In genomic region chr19:18461471-18461870, GRCh38 we compare ENCODE assay signal across 14 cellular contexts. TPM values are rescaled to one million over a fixed set of nuclear protein-coding genes. Genes with fewer than 3 reads are reported as not detected.
A peak's percentile ranks its signal among the peaks of the same experiment; 100 is the strongest.
DNase-seq lines count a peak whose midpoint lies in the region; ATAC-seq, FAIRE-seq and TF ChIP-seq lines count a peak whose summit lies in the region.
"Had no signal": no experiment of that assay in that cellular context is flagged by ENCODE, and none has a peak within 500 bp of the region (broad histone marks: within the 10 kb centered on the region; RNA-seq: fewer than 3 reads in every experiment).

No MANE protein-coding gene starts in this region.

- H2BK20ac ChIP-seq in H1 (ENCODE audit: low read length), result no peak overlapping the region

- H3K4ac ChIP-seq in H1 (replicated peaks; ENCODE audit: insufficient read length, low read depth, low read length), result no peak overlapping the region

- H3K4me1 ChIP-seq in BLaER1 (peaks cover 70% of the 10 kb centered on the region), H1 (replicated peaks in 1 of 4; ENCODE audit: control insufficient read depth in 3 of 4, insufficient read depth in 4 of 4, low read length in 3 of 4) (no peaks in the 10 kb centered on the region), rectal smooth muscle tissue (ENCODE audit: control insufficient read depth, insufficient read depth, low read length) (peaks cover 46% of the 10 kb centered on the region)

- no peaks in the 10 kb centered on the region for H3K9me3 ChIP-seq in BLaER1
- H3K9me3 ChIP-seq in H1 (ENCODE audit: insufficient read depth in 2 of 2, low read depth in 1 of 2, low read length in 1 of 2), result no peaks in the 10 kb centered on the region
- H3K9me3 ChIP-seq: mucosa of descending colon, testis had no signal

- peak; percentile 58 for FAIRE-seq in HTR-8/SVneo (lab: Jason Lieb, UNC)
- FAIRE-seq in H1 (lab: Jason Lieb, UNC), result no peak
- FAIRE-seq: endometrium had no signal

- H3K9ac ChIP-seq in BLaER1 (peak overlapping the region; percentile 21; the same call in 1 of the 2 replicates), H1 (replicated peaks in 1 of 4; ENCODE audit: extremely low read depth in 1 of 4, low read depth in 3 of 4, low read length in 3 of 4) (no peak overlapping the region), rectal smooth muscle tissue (ENCODE audit: low read length) (no peak overlapping the region)

- H3K27me3 Mint-ChIP-seq in activated T-helper 17 cell treated with anti-CD3 and anti-CD28 coated beads, Interleukin-2, amount 50 U/mL, for 72 hours, result no peaks in the 10 kb centered on the region
- H3K27me3 Mint-ChIP-seq: activated naive CD4-positive, alpha-beta T cell treated with anti-CD3 and anti-CD28 coated beads, Interleukin-2, amount 10 ng/mL, durations not matched to agents 7 days and 5 days had no signal

- H3K18ac ChIP-seq in H1 (ENCODE audit: extremely low read depth, low read length), result no peak overlapping the region

- no peak overlapping the region for H2BK15ac ChIP-seq in H1 (ENCODE audit: low read length)

- TF ChIP-seq CTCF in H1 (IDR thresholded peaks at IDR 0.05; ENCODE audit: control extremely low read depth in 1 of 3, insufficient read depth in 1 of 3, low read depth in 1 of 3, low read length in 3 of 3), result no peak

- H3K14ac ChIP-seq in H1 (ENCODE audit: insufficient read length), result no peak overlapping the region

- CTCF ChIA-PET in H1 (lab: Charles Lee; ENCODE audit: partially characterized antibody), result interaction anchor here (0.6 to 8.4 kb wide), 35 partner anchors 9 to 1104 kb away, joined by 3 to 143 read pairs (median 4); partner anchors contain the start of gene REX1BD

- H3K23ac ChIP-seq in H1 (ENCODE audit: insufficient read length), result no peak overlapping the region

- TF ChIP-seq POLR2A in H1 (IDR thresholded peaks at IDR 0.05; ENCODE audit: control extremely low read depth in 1 of 2, low read depth in 2 of 2, low read length in 2 of 2), result no peak

- H4K5ac ChIP-seq in H1 (ENCODE audit: insufficient read length, low read depth, low read length), result no peak overlapping the region

- TF ChIP-seq RAD21 in H1 (IDR thresholded peaks at IDR 0.05 in 1 of 2, conservative IDR thresholded peaks at IDR 0.05 in 1 of 2; ENCODE audit: low read depth in 2 of 2, low read length in 2 of 2), result no peak

- no peak for DNase-seq in HTR-8/SVneo (ENCODE audit: insufficient read length, low spot score)
- no peak for DNase-seq in H1 (ENCODE audit: low read depth in 1 of 2, low spot score in 2 of 2)
- no peak for DNase-seq in stimulated activated CD4-positive, alpha-beta T cell treated with anti-CD3 and anti-CD28 coated beads, Interleukin-2, amount 100 ng/mL, for 24 hours
- no peak for DNase-seq in inferior parietal cortex (ENCODE audit: extremely low spot score)
- no peak for DNase-seq in NCI-H510A (lab: John Stamatoyannopoulos, UW)
- DNase-seq: NCI-H187 treated with DMSO at 0.1 percent for 48 hours, NCI-H526 treated with DMSO at 0.1 percent for 48 hours had no signal

- no peak overlapping the region for H3K4me3 Mint-ChIP-seq in activated T-helper 17 cell treated with anti-CD3 and anti-CD28 coated beads, Interleukin-2, amount 50 U/mL, for 72 hours
- H3K4me3 Mint-ChIP-seq: activated naive CD4-positive, alpha-beta T cell treated with anti-CD3 and anti-CD28 coated beads, Interleukin-2, amount 10 ng/mL, durations not matched to agents 7 days and 5 days had no signal

- peaks cover 11% of the 10 kb centered on the region for H3K4me1 Mint-ChIP-seq in activated T-helper 17 cell treated with anti-CD3 and anti-CD28 coated beads, Interleukin-2, amount 50 U/mL, for 72 hours

- H3K79me1 ChIP-seq in H1 (ENCODE audit: low read depth, low read length), result no peaks in the 10 kb centered on the region; the same call in 1 of the 2 replicates

- WGBS in H1 (ENCODE audit: extremely low coverage in 1 of 2, insufficient coverage in 1 of 2, insufficient read length in 1 of 2, insufficient replicate concordance in 2 of 2, low coverage in 1 of 2, low lambda C conversion rate in 2 of 2, missing lambda C conversion rate in 1 of 2), 2 experiments, result 97% methylated on average over 22 of the region's 22 CpGs; no CpG with 5 or more reads in 1 of the 2 experiments

- no peak overlapping the region for H2BK12ac ChIP-seq in H1 (ENCODE audit: low read depth, low read length)

- ATAC-seq in activated T-helper 17 cell treated with anti-CD3 and anti-CD28 coated beads, Interleukin-2, amount 50 U/mL, for 72 hours (replicated peaks), result no peak

- H3K4me2 ChIP-seq in BLaER1 (peak overlapping the region; percentile 83), H1 (ENCODE audit: insufficient read depth in 1 of 2, low read depth in 2 of 2, low read length in 2 of 2) (no peak overlapping the region)

- H3K36me3 Mint-ChIP-seq in activated T-helper 17 cell treated with anti-CD3 and anti-CD28 coated beads, Interleukin-2, amount 50 U/mL, for 72 hours (ENCODE audit: low read depth), result peaks cover 69% of the 10 kb centered on the region

- no peak overlapping the region for H3K56ac ChIP-seq in H1 (replicated peaks; ENCODE audit: insufficient read length, low read depth, low read length)

- no peak overlapping the region for H3K27ac Mint-ChIP-seq in activated T-helper 17 cell treated with anti-CD3 and anti-CD28 coated beads, Interleukin-2, amount 50 U/mL, for 72 hours
- H3K27ac Mint-ChIP-seq: activated naive CD4-positive, alpha-beta T cell treated with anti-CD3 and anti-CD28 coated beads, Interleukin-2, amount 10 ng/mL, durations not matched to agents 7 days and 5 days had no signal

- H2BK5ac ChIP-seq in H1 (ENCODE audit: low read depth, low read length), result no peak overlapping the region

- H3K27ac ChIP-seq in BLaER1 (peak overlapping the region; percentile 23; the same call in 1 of the 2 replicates), H1 (ENCODE audit: low read depth, low read length) (no peak overlapping the region), rectal smooth muscle tissue (ENCODE audit: low read depth, low read length) (peak overlapping the region; percentile 81)

- H4K91ac ChIP-seq in H1 (replicated peaks; ENCODE audit: insufficient read length, low read length), result no peak overlapping the region

- no peak overlapping the region for H2AK5ac ChIP-seq in H1 (ENCODE audit: low read depth, low read length)

- H4K20me1 ChIP-seq in BLaER1, result peaks cover 82% of the 10 kb centered on the region
- peaks cover 2 to 16% of the 10 kb centered on the region in 2 experiments for H4K20me1 ChIP-seq in H1 (replicated peaks in 1 of 2; ENCODE audit: control insufficient read depth in 1 of 2, insufficient read depth in 2 of 2, low read length in 2 of 2)

- H4K8ac ChIP-seq in H1 (ENCODE audit: extremely low read depth, insufficient read depth, low read length), result peak overlapping the region; percentile 7; the same call in 1 of the 2 replicates

- no peaks in the 10 kb centered on the region; the same call in 1 of the 2 replicates for H3K23me2 ChIP-seq in H1 (ENCODE audit: low read depth, low read length)

- H3K36me3 ChIP-seq in BLaER1 (peaks cover 76% of the 10 kb centered on the region), H1 (ENCODE audit: control insufficient read depth in 2 of 4, insufficient read depth in 4 of 4, low read length in 3 of 4) (peaks cover 0 to 10% (median 7%) of the 10 kb centered on the region in 4 experiments; a peak in 3 of 8 replicates), rectal smooth muscle tissue (ENCODE audit: control insufficient read depth, insufficient read depth, low read length) (peaks cover 12% of the 10 kb centered on the region)

- H3K27me3 ChIP-seq in BLaER1, result no peaks in the 10 kb centered on the region
- no peaks in the 10 kb centered on the region for H3K27me3 ChIP-seq in H1 (replicated peaks in 1 of 4; ENCODE audit: control insufficient read depth in 3 of 4, extremely low read depth in 1 of 4, insufficient read depth in 3 of 4, low read length in 3 of 4)
- H3K27me3 ChIP-seq in rectal smooth muscle tissue (ENCODE audit: control insufficient read depth, insufficient read depth, low read length), result no peaks in the 10 kb centered on the region
- H3K27me3 ChIP-seq: testis had no signal

- H3K4me3 ChIP-seq in BLaER1, result peak overlapping the region; percentile 30
- H3K4me3 ChIP-seq in H1 (ENCODE audit: extremely low read depth in 1 of 4, insufficient read depth in 2 of 4, low read depth in 3 of 4, low read length in 4 of 4), result no peak overlapping the region
- H3K4me3 ChIP-seq in rectal smooth muscle tissue (ENCODE audit: low read length), result no peak overlapping the region
- H3K4me3 ChIP-seq: mucosa of descending colon, testis had no signal

- POLR2A ChIA-PET in H1 (lab: Charles Lee; ENCODE audit: partially characterized antibody), result interaction anchor here (0.6 to 1.5 kb wide), 4 partner anchors 10 to 220 kb away, joined by 3 to 5 read pairs (median 4); no protein-coding TSS in a partner anchor

- H2AFZ ChIP-seq in H1 (ENCODE audit: low read length), result no peak overlapping the region

- H2BK120ac ChIP-seq in H1 (replicated peaks; ENCODE audit: low read depth, low read length), result no peak overlapping the region

- no peak for TF ChIP-seq EP300 in H1 (IDR thresholded peaks at IDR 0.05; ENCODE audit: borderline replicate concordance in 1 of 2, low read depth in 2 of 2, low read length in 2 of 2)

- no peaks in the 10 kb centered on the region for H3K79me2 ChIP-seq in H1 (ENCODE audit: control insufficient read depth in 1 of 2, insufficient read depth in 2 of 2, low read length in 2 of 2)

- H3K9me3 Mint-ChIP-seq in activated T-helper 17 cell treated with anti-CD3 and anti-CD28 coated beads, Interleukin-2, amount 50 U/mL, for 72 hours, result no peaks in the 10 kb centered on the region
- H3K9me3 Mint-ChIP-seq: activated naive CD4-positive, alpha-beta T cell treated with anti-CD3 and anti-CD28 coated beads, Interleukin-2, amount 10 ng/mL, durations not matched to agents 7 days and 5 days had no signal

RNA-seq across cellular contexts. Expression of gene ISYNA1, which starts 23.5 kb away (rescaled TPM):
- total RNA-seq in H1 (2021; fragmentation: NEBNext Ultra II Directional; extraction: Animal tissue kit (Norgen Biotek cat#: 25700)), result 207 and 215 TPM in 2 replicates
- 264 and 330 TPM in 2 replicates for polyA plus RNA-seq in H1 (2011; rRNA removed)
- polyA plus RNA-seq in H1 (2011; cell fraction: cytosol; rRNA removed), result 164 TPM
- polyA plus RNA-seq in H1 (2011; cell fraction: nucleus; rRNA removed), result 558 TPM
- 147 to 255 TPM (median 231 TPM) in 4 replicates for polyA plus RNA-seq in H1 (2012, experiment 1 of 2)
- polyA plus RNA-seq in H1 (2012, experiment 2 of 2), result 269 TPM
- 172 TPM for polyA plus RNA-seq in H1 (2013, experiment 1 of 2)
- polyA plus RNA-seq in H1 (2013, experiment 2 of 2), result 158 TPM
- 67.7 and 79.7 TPM in 2 replicates for polyA minus RNA-seq in H1 (2011; rRNA and poly(A)+ RNA removed)
- 153 TPM for polyA minus RNA-seq in H1 (2011; cell fraction: cytosol; rRNA and poly(A)+ RNA removed)
- 97.1 TPM for polyA minus RNA-seq in H1 (2011; cell fraction: nucleus; rRNA and poly(A)+ RNA removed)
- total RNA-seq in activated T-helper 17 cell treated with anti-CD3 and anti-CD28 coated beads, Interleukin-2, amount 50 U/mL, for 72 hours, result 10 to 100 TPM; 15.9 to 22.0 TPM

RNA-seq across cellular contexts. Expression of gene SSBP4, which starts 42.3 kb away (rescaled TPM):
- 26.4 and 30.5 TPM in 2 replicates for total RNA-seq in H1 (2021; fragmentation: NEBNext Ultra II Directional; extraction: Animal tissue kit (Norgen Biotek cat#: 25700))
- polyA plus RNA-seq in H1 (2011; rRNA removed), result 33.7 and 51.3 TPM in 2 replicates
- polyA plus RNA-seq in H1 (2011; cell fraction: cytosol; rRNA removed), result 28.5 TPM
- 60.9 TPM for polyA plus RNA-seq in H1 (2011; cell fraction: nucleus; rRNA removed)
- 11.5 to 29.1 TPM (median 22.0 TPM) in 4 replicates for polyA plus RNA-seq in H1 (2012, experiment 1 of 2)
- polyA plus RNA-seq in H1 (2012, experiment 2 of 2), result 26.6 TPM
- 40.7 TPM for polyA plus RNA-seq in H1 (2013, experiment 1 of 2)
- polyA plus RNA-seq in H1 (2013, experiment 2 of 2), result 42.3 TPM
- 1.9 and 3.2 TPM in 2 replicates for polyA minus RNA-seq in H1 (2011; rRNA and poly(A)+ RNA removed)
- 25.3 TPM for polyA minus RNA-seq in H1 (2011; cell fraction: cytosol; rRNA and poly(A)+ RNA removed)
- polyA minus RNA-seq in H1 (2011; cell fraction: nucleus; rRNA and poly(A)+ RNA removed), result 21.7 TPM
- 100 to 1,000 TPM in 1 of 2 donors, 10 to 100 TPM in 1; 73.8 to 169 TPM for total RNA-seq in activated T-helper 17 cell treated with anti-CD3 and anti-CD28 coated beads, Interleukin-2, amount 50 U/mL, for 72 hours
